24 cellular contexts compared by ENCODE assay signal in genomic region chr4:168933423-168933822, GRCh38.
"Had no signal": no experiment of that assay in that cellular context is flagged by ENCODE, and none has a peak within 500 bp of the region (broad histone marks: within the 10 kb centered on the region; RNA-seq: fewer than 3 reads in every experiment).

No MANE protein-coding gene starts in this region.

- FAIRE-seq: endothelial cell of umbilical vein, frontal cortex had no signal

- H3K4me3 ChIP-seq: coronary artery, dorsolateral prefrontal cortex, esophagus muscularis mucosa, gastroesophageal sphincter, heart left ventricle, hepatocyte, left ventricle myocardium inferior, lower lobe of right lung, mucosa of descending colon had no signal

- H3K27ac ChIP-seq: coronary artery, dorsolateral prefrontal cortex, esophagus muscularis mucosa, foreskin keratinocyte, gastroesophageal sphincter, heart left ventricle, hepatocyte, left ventricle myocardium inferior, lower lobe of right lung had no signal

- H3K4me1 ChIP-seq: esophagus muscularis mucosa, foreskin keratinocyte, gastroesophageal sphincter, heart left ventricle, left ventricle myocardium inferior, lower lobe of right lung had no signal

- H3K27me3 ChIP-seq: dorsolateral prefrontal cortex, esophagus muscularis mucosa, foreskin keratinocyte, gastroesophageal sphincter, heart left ventricle, hepatocyte had no signal

- ATAC-seq: foreskin keratinocyte, gastroesophageal sphincter, heart left ventricle, left colon, left lobe of liver, lower lobe of right lung, mucosa of descending colon had no signal

- H2AFZ ChIP-seq: hepatocyte had no signal

- H3K4me2 ChIP-seq: hepatocyte had no signal

- DNase-seq: dermis blood vessel endothelial cell; dorsolateral prefrontal cortex; effector CD4-positive, alpha-beta T cell; effector memory CD4-positive, alpha-beta T cell; foreskin keratinocyte; heart left ventricle; hypothalamus; immature natural killer cell; islet precursor cell; kidney; kidney glomerular epithelial cell; left colon; left ventricle myocardium inferior; lower lobe of right lung; mesenchymal stem cell; mucosa of descending colon; naive B cell had no signal

- H3K79me2 ChIP-seq: hepatocyte had no signal
